ENCODE assay signal across 1 cellular context in the genomic region with DNA sequence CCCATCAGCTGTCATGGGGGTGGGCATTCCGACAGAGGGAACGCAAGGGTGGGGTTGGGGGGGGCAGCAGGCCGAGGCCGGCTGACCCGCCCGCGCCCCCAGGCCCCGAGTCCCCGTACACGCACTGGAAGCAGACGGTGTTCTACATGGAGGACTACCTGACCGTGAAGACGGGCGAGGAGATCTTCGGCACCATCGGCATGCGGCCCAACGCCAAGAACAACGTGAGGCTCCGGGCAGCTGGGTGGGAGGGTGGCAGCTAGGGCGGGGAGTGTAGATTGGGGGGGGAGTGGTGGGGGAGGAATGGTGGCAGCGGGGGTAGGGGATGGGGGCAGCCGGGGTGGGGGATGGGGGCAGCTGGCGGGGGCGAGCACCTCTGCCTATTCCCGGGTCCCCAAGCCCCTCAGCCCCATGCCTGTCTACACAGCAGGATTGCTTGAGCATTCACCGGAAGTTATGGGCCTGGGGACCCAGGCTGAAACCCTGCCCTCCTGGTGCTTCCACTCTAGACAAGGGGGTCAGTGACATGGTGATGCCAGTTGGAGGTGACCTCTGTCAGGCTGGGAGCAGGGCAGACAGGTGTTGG.
TF ChIP-seq lines count a peak whose summit lies in the region.

No MANE protein-coding gene starts in this region.

TF ChIP-seq in K562, 482 proteins besides CTCF, POLR2A, EP300 and RAD21:
- TF ChIP-seq ZNF316 (IDR thresholded peaks at IDR 0.05) = peak; percentile 32; the same call in 1 of the 2 replicates
- TF ChIP-seq, protein P1, sequence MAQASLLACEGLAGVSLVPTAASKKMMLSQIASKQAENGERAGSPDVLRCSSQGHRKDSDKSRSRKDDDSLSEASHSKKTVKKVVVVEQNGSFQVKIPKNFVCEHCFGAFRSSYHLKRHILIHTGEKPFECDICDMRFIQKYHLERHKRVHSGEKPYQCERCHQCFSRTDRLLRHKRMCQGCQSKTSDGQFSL (CRISPR knock-in tag; IDR thresholded peaks at IDR 0.05) = 0 out of 2 replicates have a peak, but pooled peaks have one; percentile 23
- TF ChIP-seq, protein P1 (tag; IDR thresholded peaks at IDR 0.05) = no peak
- no peak for TF ChIP-seq NBN (IDR thresholded peaks at IDR 0.05; ENCODE audit: low read depth)
- TF ChIP-seq, protein P2, sequence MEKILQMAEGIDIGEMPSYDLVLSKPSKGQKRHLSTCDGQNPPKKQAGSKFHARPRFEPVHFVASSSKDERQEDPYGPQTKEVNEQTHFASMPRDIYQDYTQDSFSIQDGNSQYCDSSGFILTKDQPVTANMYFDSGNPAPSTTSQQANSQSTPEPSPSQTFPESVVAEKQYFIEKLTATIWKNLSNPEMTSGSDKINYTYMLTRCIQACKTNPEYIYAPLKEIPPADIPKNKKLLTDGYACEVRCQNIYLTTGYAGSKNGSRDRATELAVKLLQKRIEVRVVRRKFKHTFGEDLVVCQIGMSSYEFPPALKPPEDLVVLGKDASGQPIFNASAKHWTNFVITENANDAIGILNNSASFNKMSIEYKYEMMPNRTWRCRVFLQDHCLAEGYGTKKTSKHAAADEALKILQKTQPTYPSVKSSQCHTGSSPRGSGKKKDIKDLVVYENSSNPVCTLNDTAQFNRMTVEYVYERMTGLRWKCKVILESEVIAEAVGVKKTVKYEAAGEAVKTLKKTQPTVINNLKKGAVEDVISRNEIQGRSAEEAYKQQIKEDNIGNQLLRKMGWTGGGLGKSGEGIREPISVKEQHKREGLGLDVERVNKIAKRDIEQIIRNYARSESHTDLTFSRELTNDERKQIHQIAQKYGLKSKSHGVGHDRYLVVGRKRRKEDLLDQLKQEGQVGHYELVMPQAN (IDR thresholded peaks at IDR 0.05; ENCODE audit: borderline replicate concordance) = no peak
- peak; percentile 41; the same call in 1 of the 2 replicates for TF ChIP-seq POLR2G (IDR thresholded peaks at IDR 0.05; ENCODE audit: low read depth, low read length)
TF ChIP-seq in K562: peak in this region for 3.
